Comparison of ENCODE assay signal across 23 cellular contexts in the genomic region with DNA sequence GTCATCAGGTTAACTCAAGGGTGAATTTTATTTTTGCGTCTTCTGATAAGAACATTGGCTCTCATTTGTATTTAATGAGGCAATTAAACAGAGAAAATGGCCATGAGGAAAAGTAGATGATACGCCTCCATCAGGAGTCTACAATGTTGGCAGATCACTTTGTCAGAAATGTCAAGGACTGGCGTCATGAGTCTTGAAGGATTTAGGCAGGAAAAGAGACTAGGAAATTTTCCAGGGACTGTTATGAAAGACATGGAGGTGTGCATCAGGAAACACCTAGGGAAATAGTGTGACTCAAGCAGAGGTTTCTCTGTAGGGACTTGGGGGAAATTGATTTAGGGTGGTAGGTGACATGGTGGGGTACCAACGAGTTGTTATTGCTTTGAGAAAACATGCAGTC.
"Had no signal": no experiment of that assay in that cellular context is flagged by ENCODE, and none has a peak within 500 bp of the region (broad histone marks: within the 10 kb centered on the region; RNA-seq: fewer than 3 reads in every experiment).

No MANE protein-coding gene starts in this region.

- DNase-seq: activated B cell treated with CpG ODN at 0.5 μM for 24 hours; activated CD4-positive, alpha-beta memory T cell treated with anti-CD3 and anti-CD28 coated beads for 36 hours; activated CD4-positive, alpha-beta T cell treated with anti-CD3 and anti-CD28 coated beads for 1 hour; activated CD4-positive, alpha-beta T cell treated with anti-CD3 and anti-CD28 coated beads, Interleukin-2, amount 10 ng/mL, durations not matched to agents 7 days and 5 days; activated CD8-positive, alpha-beta memory T cell treated with anti-CD3 and anti-CD28 coated beads for 24 hours; activated gamma-delta T cell; activated naive CD4-positive, alpha-beta T cell treated with anti-CD3 and anti-CD28 coated beads, Interleukin-2, amount 10 ng/mL, durations not matched to agents 7 days and 5 days; activated naive CD8-positive, alpha-beta T cell treated with anti-CD3 and anti-CD28 coated beads for 36 hours; activated T-cell treated with anti-CD3 and anti-CD28 coated beads for 4 hours; activated T-cell treated with anti-CD3 and anti-CD28 coated beads, Interleukin-2, amount 50 U/mL, for 48 hours; IMR-90; Kasumi-1; KBM-7; NCI-H1048; NCI-H146; NCI-H187 treated with DMSO at 0.1 percent for 48 hours; NCI-H2081 treated with DMSO at 0.1 percent for 48 hours; NCI-H446; NCI-H524; SHP77 had no signal

- H3K27ac ChIP-seq: SJSA1 had no signal

- H3K36me3 Mint-ChIP-seq: activated CD4-positive, alpha-beta memory T cell treated with anti-CD3 and anti-CD28 coated beads for 36 hours; activated naive CD4-positive, alpha-beta T cell treated with anti-CD3 and anti-CD28 coated beads, Interleukin-2, amount 10 ng/mL, durations not matched to agents 7 days and 5 days; activated naive CD8-positive, alpha-beta T cell treated with anti-CD3 and anti-CD28 coated beads for 36 hours had no signal

- H3K9me3 Mint-ChIP-seq: activated B cell treated with CpG ODN at 0.5 μM for 24 hours; activated CD4-positive, alpha-beta memory T cell treated with anti-CD3 and anti-CD28 coated beads for 36 hours; activated CD4-positive, alpha-beta T cell treated with anti-CD3 and anti-CD28 coated beads, Interleukin-2, amount 10 ng/mL, durations not matched to agents 7 days and 5 days; activated naive CD4-positive, alpha-beta T cell treated with anti-CD3 and anti-CD28 coated beads, Interleukin-2, amount 10 ng/mL, durations not matched to agents 7 days and 5 days; activated naive CD8-positive, alpha-beta T cell treated with anti-CD3 and anti-CD28 coated beads for 36 hours; activated T-helper 17 cell treated with anti-CD3 and anti-CD28 coated beads, Interleukin-2, amount 50 U/mL, for 72 hours; T-helper 1 cell treated with Interleukin-12 subunit alpha and Interleukin-12 subunit beta and Interleukin-4 antibody, amounts not matched to agents 30 μg/mL and 1 μg/mL, for 36 hours had no signal

- ATAC-seq: activated T-helper 17 cell treated with anti-CD3 and anti-CD28 coated beads, Interleukin-2, amount 50 U/mL, for 72 hours had no signal

- H3K4me3 Mint-ChIP-seq: activated B cell treated with CpG ODN at 0.5 μM for 24 hours; activated CD4-positive, alpha-beta memory T cell treated with anti-CD3 and anti-CD28 coated beads for 36 hours; activated CD4-positive, alpha-beta T cell treated with anti-CD3 and anti-CD28 coated beads, Interleukin-2, amount 10 ng/mL, durations not matched to agents 7 days and 5 days; activated naive CD4-positive, alpha-beta T cell treated with anti-CD3 and anti-CD28 coated beads, Interleukin-2, amount 10 ng/mL, durations not matched to agents 7 days and 5 days; activated naive CD8-positive, alpha-beta T cell treated with anti-CD3 and anti-CD28 coated beads for 36 hours; activated T-helper 17 cell treated with anti-CD3 and anti-CD28 coated beads, Interleukin-2, amount 50 U/mL, for 72 hours; T-helper 1 cell treated with Interleukin-12 subunit alpha and Interleukin-12 subunit beta and Interleukin-4 antibody, amounts not matched to agents 30 μg/mL and 1 μg/mL, for 36 hours had no signal

- H3K27me3 ChIP-seq: SJSA1 had no signal

- H3K27ac Mint-ChIP-seq: activated B cell treated with CpG ODN at 0.5 μM for 24 hours; activated CD4-positive, alpha-beta memory T cell treated with anti-CD3 and anti-CD28 coated beads for 36 hours; activated CD4-positive, alpha-beta T cell treated with anti-CD3 and anti-CD28 coated beads, Interleukin-2, amount 10 ng/mL, durations not matched to agents 7 days and 5 days; activated naive CD4-positive, alpha-beta T cell treated with anti-CD3 and anti-CD28 coated beads, Interleukin-2, amount 10 ng/mL, durations not matched to agents 7 days and 5 days; activated naive CD8-positive, alpha-beta T cell treated with anti-CD3 and anti-CD28 coated beads for 36 hours; activated T-helper 17 cell treated with anti-CD3 and anti-CD28 coated beads, Interleukin-2, amount 50 U/mL, for 72 hours; T-helper 1 cell treated with Interleukin-12 subunit alpha and Interleukin-12 subunit beta and Interleukin-4 antibody, amounts not matched to agents 30 μg/mL and 1 μg/mL, for 36 hours had no signal

- H3K4me3 ChIP-seq: SJSA1 had no signal

- H3K36me3 ChIP-seq: SJSA1 had no signal

- H3K9me3 ChIP-seq: SJSA1 had no signal

- H3K4me1 Mint-ChIP-seq: activated B cell treated with CpG ODN at 0.5 μM for 24 hours; activated CD4-positive, alpha-beta T cell treated with anti-CD3 and anti-CD28 coated beads, Interleukin-2, amount 10 ng/mL, durations not matched to agents 7 days and 5 days; activated naive CD4-positive, alpha-beta T cell treated with anti-CD3 and anti-CD28 coated beads, Interleukin-2, amount 10 ng/mL, durations not matched to agents 7 days and 5 days; activated naive CD8-positive, alpha-beta T cell treated with anti-CD3 and anti-CD28 coated beads for 36 hours; activated T-helper 17 cell treated with anti-CD3 and anti-CD28 coated beads, Interleukin-2, amount 50 U/mL, for 72 hours had no signal
